In genomic region chr10:72272689-72273409, GRCh38 we compare ENCODE assay signal across 8 cellular contexts. TPM values are rescaled to one million over a fixed set of nuclear protein-coding genes. Genes with fewer than 3 reads are reported as not detected.
DNase-seq lines count a peak whose midpoint lies in the region; ATAC-seq and TF ChIP-seq lines count a peak whose summit lies in the region.

No MANE protein-coding gene starts in this region.

- 0% methylated on average over 11 of the region's 28 CpGs for WGBS in right lobe of liver (ENCODE audit: insufficient coverage, low coverage, low lambda C conversion rate, missing lambda C conversion rate)

- H3K27ac Mint-ChIP-seq in GM23338: peak overlapping the region; percentile 100
- peak overlapping the region; percentile 94 for H3K27ac Mint-ChIP-seq in stimulated activated naive CD8-positive, alpha-beta T cell treated with anti-CD3 and anti-CD28 coated beads, Interleukin-15, Interleukin-2, amounts not matched to agents 100 ng/mL and 50 ng/mL, for 24 hours

- DNase-seq in NCI-H2029 (lab: John Stamatoyannopoulos, UW): peak; percentile 49
- DNase-seq in NCI-H2029 treated with DMSO at 0.1 percent for 48 hours (lab: John Stamatoyannopoulos, UW): no peak
- peak; percentile 97 for DNase-seq in GM23338 (ENCODE audit: low spot score)
- DNase-seq in NCI-H128 (lab: John Stamatoyannopoulos, UW; ENCODE audit: unreplicated experiment): peak; percentile 62
- DNase-seq in UCSD-AML1 (lab: John Stamatoyannopoulos, UW; ENCODE audit: unreplicated experiment): peak; percentile 92
- peak; percentile 17 for DNase-seq in effector CD8-positive, alpha-beta T cell (lab: John Stamatoyannopoulos, UW)
- peak; percentile 91 to 96 (median 96) for DNase-seq in right lobe of liver

- intact Hi-C loops in right lobe of liver (cut with DNase I): loop anchor here (5.0 kb wide), 2 partner anchors 44 to 49 kb away; no protein-coding TSS in a partner anchor

- TF ChIP-seq POLR2A in right lobe of liver (IDR thresholded peaks at IDR 0.05): peak; percentile 78

- H3K36me3 Mint-ChIP-seq in GM23338 (ENCODE audit: low read depth): peaks cover 39% of the 10 kb centered on the region
- peaks cover 34% of the 10 kb centered on the region for H3K36me3 Mint-ChIP-seq in stimulated activated naive CD8-positive, alpha-beta T cell treated with anti-CD3 and anti-CD28 coated beads, Interleukin-15, Interleukin-2, amounts not matched to agents 100 ng/mL and 50 ng/mL, for 24 hours (ENCODE audit: low read depth)

- H3F3A ChIP-seq in GM23338 (replicated peaks; ENCODE audit: low read depth): peaks cover 23% of the 10 kb centered on the region

- ATAC-seq in GM23338 (peak; percentile 61), right lobe of liver (peak; percentile 46 to 68 (median 55))

- H2AFZ ChIP-seq in GM23338: no peak overlapping the region

- H3K27me3 Mint-ChIP-seq in GM23338 (ENCODE audit: insufficient read depth, low read depth, poor library complexity): peaks cover 24% of the 10 kb centered on the region
- H3K27me3 Mint-ChIP-seq in stimulated activated naive CD8-positive, alpha-beta T cell treated with anti-CD3 and anti-CD28 coated beads, Interleukin-15, Interleukin-2, amounts not matched to agents 100 ng/mL and 50 ng/mL, for 24 hours: no peaks in the 10 kb centered on the region

- H3K4me3 ChIP-seq in GM23338: peak overlapping the region; percentile 98
- peak overlapping the region; percentile 35 to 89 (median 56) for H3K4me3 ChIP-seq in right lobe of liver

- TF ChIP-seq CTCF in GM23338 (conservative IDR thresholded peaks at IDR 0.05; ENCODE audit: low read depth in 2 of 2) (no peak), right lobe of liver (IDR thresholded peaks at IDR 0.05) (no peak)

- H3K9me3 Mint-ChIP-seq in GM23338: no peaks in the 10 kb centered on the region; the same call in 2 of the 3 replicates
- no peaks in the 10 kb centered on the region for H3K9me3 Mint-ChIP-seq in stimulated activated naive CD8-positive, alpha-beta T cell treated with anti-CD3 and anti-CD28 coated beads, Interleukin-15, Interleukin-2, amounts not matched to agents 100 ng/mL and 50 ng/mL, for 24 hours

- peak overlapping the region; percentile 94 for H3K4me2 ChIP-seq in GM23338

- H3K79me2 ChIP-seq in GM23338 (replicated peaks; ENCODE audit: insufficient read depth): peaks cover 22% of the 10 kb centered on the region

- 0 out of 2 replicates have a peak, but pooled peaks cover 2% of the 10 kb centered on the region for H3K9me2 ChIP-seq in GM23338 (ENCODE audit: insufficient read depth)

- H3K4me1 ChIP-seq in GM23338 (ENCODE audit: insufficient read depth) (peaks cover 37% of the 10 kb centered on the region), right lobe of liver (peaks cover 0 to 19% (median 4%) of the 10 kb centered on the region in 4 donors)

- no peaks in the 10 kb centered on the region for H3K27me3 ChIP-seq in GM23338 (ENCODE audit: insufficient read depth)
- H3K27me3 ChIP-seq in right lobe of liver: no peaks in the 10 kb centered on the region

- H3K4me1 Mint-ChIP-seq in GM23338: peaks cover 46% of the 10 kb centered on the region
- peaks cover 50% of the 10 kb centered on the region for H3K4me1 Mint-ChIP-seq in stimulated activated naive CD8-positive, alpha-beta T cell treated with anti-CD3 and anti-CD28 coated beads, Interleukin-15, Interleukin-2, amounts not matched to agents 100 ng/mL and 50 ng/mL, for 24 hours (ENCODE audit: low read depth)

- peaks cover 6% of the 10 kb centered on the region for H3K36me3 ChIP-seq in GM23338 (ENCODE audit: insufficient read depth)
- H3K36me3 ChIP-seq in right lobe of liver: peaks cover 0 to 8% (median 2%) of the 10 kb centered on the region in 4 donors

- peaks cover 10% of the 10 kb centered on the region for H4K20me1 ChIP-seq in GM23338 (replicated peaks; ENCODE audit: insufficient read depth)

- H3K9me3 ChIP-seq in right lobe of liver: no peaks in the 10 kb centered on the region

- peak overlapping the region; percentile 99 for H3K27ac ChIP-seq in GM23338 (ENCODE audit: low read depth)
- H3K27ac ChIP-seq in right lobe of liver: peak overlapping the region; percentile 84 to 99 (median 97)

- peak overlapping the region; percentile 92 for H3K4me3 Mint-ChIP-seq in GM23338
- peak overlapping the region; percentile 92 for H3K4me3 Mint-ChIP-seq in stimulated activated naive CD8-positive, alpha-beta T cell treated with anti-CD3 and anti-CD28 coated beads, Interleukin-15, Interleukin-2, amounts not matched to agents 100 ng/mL and 50 ng/mL, for 24 hours

TF ChIP-seq in GM23338, 12 proteins besides CTCF, POLR2A, EP300 and RAD21 (continues in another document):
- TF ChIP-seq ZNF462 (CRISPR knock-in tag; IDR thresholded peaks at IDR 0.05): no peak
- peak; percentile 34; the same call in 1 of the 2 replicates for TF ChIP-seq ETS1 (IDR thresholded peaks at IDR 0.05)
- TF ChIP-seq EZH2 (IDR thresholded peaks at IDR 0.05; ENCODE audit: low read depth, unreplicated experiment): no peak
- TF ChIP-seq CREB1 (CRISPR knock-in tag; IDR thresholded peaks at IDR 0.05; ENCODE audit: low read depth): peak; percentile 59; the same call in 1 of the 2 replicates

RNA-seq across cellular contexts. Expression of gene DDIT4, which starts 0.9 kb away (rescaled TPM):
- total RNA-seq in GM23338 (2014; rRNA removed; shearing (Covaris generic)): 110 and 136 TPM in 2 replicates
- 108 and 114 TPM in 2 replicates for polyA plus RNA-seq in GM23338 (2016; fragmentation: Nextera tagmentation; extraction: Ambion mirVana)
- 100 to 1,000 TPM in 4 of 6 experiments, 10 to 100 TPM in 2; 51.7 to 180 (median 143) TPM for total RNA-seq in right lobe of liver

RNA-seq across cellular contexts. Expression of gene ASCC1, which starts 56.8 kb away (rescaled TPM):
- 30.3 and 37.2 TPM in 2 replicates for total RNA-seq in GM23338 (2014; rRNA removed; shearing (Covaris generic))
- polyA plus RNA-seq in GM23338 (2016; fragmentation: Nextera tagmentation; extraction: Ambion mirVana): 13.5 and 13.7 TPM in 2 replicates
- total RNA-seq in right lobe of liver: 10 to 100 TPM; 12.0 to 26.5 (median 14.5) TPM

RNA-seq across cellular contexts. Expression of gene ANAPC16, which starts 57.0 kb away (rescaled TPM):
- 77.5 and 88.5 TPM in 2 replicates for total RNA-seq in GM23338 (2014; rRNA removed; shearing (Covaris generic))
- polyA plus RNA-seq in GM23338 (2016; fragmentation: Nextera tagmentation; extraction: Ambion mirVana): 116 and 126 TPM in 2 replicates
- 10 to 100 TPM; 38.6 to 79.2 (median 51.3) TPM for total RNA-seq in right lobe of liver
